Comparison of ENCODE assay signal across 2 cellular contexts in the genomic region with DNA sequence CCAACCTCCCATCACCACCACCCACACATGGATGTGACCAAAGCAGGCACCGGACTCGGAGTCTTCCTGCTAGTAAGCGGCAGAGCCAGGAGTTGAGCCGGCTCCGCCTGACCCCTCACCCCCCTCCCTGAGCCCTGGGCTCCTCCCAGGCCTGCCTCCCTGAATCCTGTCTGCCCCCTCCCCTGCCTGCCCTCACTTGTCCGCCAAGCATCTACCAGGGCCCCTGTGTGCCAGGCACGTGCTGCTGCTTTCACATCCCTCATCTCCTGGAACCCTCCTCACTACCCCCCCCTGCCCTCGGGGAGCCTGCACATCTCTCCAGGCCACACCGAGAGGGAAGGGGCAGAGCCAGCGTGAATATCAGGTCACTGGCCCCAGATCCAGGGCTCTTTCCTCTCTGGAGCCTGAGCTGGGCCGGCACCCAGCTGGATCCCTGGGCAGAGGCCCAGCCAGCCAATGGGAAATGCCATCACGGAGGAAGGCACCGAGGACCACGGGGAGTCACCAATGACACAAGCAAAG.
TF ChIP-seq lines count a peak whose summit lies in the region.

No MANE protein-coding gene starts in this region.

TF ChIP-seq in IMR-90, 13 proteins besides CTCF, POLR2A, EP300 and RAD21:
- no peak for TF ChIP-seq MAFK (IDR thresholded peaks at IDR 0.05; ENCODE audit: low read depth, low read length)
- no peak for TF ChIP-seq SMC3 (IDR thresholded peaks at IDR 0.05; ENCODE audit: low read depth, low read length)
- no peak for TF ChIP-seq RFX5 (IDR thresholded peaks at IDR 0.05; ENCODE audit: low read depth, low read length)
- TF ChIP-seq, protein P1, sequence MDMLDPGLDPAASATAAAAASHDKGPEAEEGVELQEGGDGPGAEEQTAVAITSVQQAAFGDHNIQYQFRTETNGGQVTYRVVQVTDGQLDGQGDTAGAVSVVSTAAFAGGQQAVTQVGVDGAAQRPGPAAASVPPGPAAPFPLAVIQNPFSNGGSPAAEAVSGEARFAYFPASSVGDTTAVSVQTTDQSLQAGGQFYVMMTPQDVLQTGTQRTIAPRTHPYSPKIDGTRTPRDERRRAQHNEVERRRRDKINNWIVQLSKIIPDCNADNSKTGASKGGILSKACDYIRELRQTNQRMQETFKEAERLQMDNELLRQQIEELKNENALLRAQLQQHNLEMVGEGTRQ (IDR thresholded peaks at IDR 0.05; ENCODE audit: low read depth, low read length): no peak
- TF ChIP-seq MXI1 (IDR thresholded peaks at IDR 0.05; ENCODE audit: borderline replicate concordance, low read depth, low read length): no peak
- no peak for TF ChIP-seq RCOR1 (IDR thresholded peaks at IDR 0.05; ENCODE audit: insufficient replicate concordance, low read length)
- TF ChIP-seq NFE2L2 (IDR thresholded peaks at IDR 0.05; ENCODE audit: low read depth, low read length): no peak
- no peak for TF ChIP-seq FOS (IDR thresholded peaks at IDR 0.05; ENCODE audit: low read depth, low read length)
- no peak for TF ChIP-seq MAZ (IDR thresholded peaks at IDR 0.05; ENCODE audit: borderline replicate concordance, low read depth, low read length)

TF ChIP-seq in H1, 55 proteins besides CTCF, POLR2A, EP300 and RAD21:
- TF ChIP-seq RXRA (IDR thresholded peaks at IDR 0.05; ENCODE audit: insufficient read depth, low read depth, low read length): no peak
- TF ChIP-seq, protein P2, sequence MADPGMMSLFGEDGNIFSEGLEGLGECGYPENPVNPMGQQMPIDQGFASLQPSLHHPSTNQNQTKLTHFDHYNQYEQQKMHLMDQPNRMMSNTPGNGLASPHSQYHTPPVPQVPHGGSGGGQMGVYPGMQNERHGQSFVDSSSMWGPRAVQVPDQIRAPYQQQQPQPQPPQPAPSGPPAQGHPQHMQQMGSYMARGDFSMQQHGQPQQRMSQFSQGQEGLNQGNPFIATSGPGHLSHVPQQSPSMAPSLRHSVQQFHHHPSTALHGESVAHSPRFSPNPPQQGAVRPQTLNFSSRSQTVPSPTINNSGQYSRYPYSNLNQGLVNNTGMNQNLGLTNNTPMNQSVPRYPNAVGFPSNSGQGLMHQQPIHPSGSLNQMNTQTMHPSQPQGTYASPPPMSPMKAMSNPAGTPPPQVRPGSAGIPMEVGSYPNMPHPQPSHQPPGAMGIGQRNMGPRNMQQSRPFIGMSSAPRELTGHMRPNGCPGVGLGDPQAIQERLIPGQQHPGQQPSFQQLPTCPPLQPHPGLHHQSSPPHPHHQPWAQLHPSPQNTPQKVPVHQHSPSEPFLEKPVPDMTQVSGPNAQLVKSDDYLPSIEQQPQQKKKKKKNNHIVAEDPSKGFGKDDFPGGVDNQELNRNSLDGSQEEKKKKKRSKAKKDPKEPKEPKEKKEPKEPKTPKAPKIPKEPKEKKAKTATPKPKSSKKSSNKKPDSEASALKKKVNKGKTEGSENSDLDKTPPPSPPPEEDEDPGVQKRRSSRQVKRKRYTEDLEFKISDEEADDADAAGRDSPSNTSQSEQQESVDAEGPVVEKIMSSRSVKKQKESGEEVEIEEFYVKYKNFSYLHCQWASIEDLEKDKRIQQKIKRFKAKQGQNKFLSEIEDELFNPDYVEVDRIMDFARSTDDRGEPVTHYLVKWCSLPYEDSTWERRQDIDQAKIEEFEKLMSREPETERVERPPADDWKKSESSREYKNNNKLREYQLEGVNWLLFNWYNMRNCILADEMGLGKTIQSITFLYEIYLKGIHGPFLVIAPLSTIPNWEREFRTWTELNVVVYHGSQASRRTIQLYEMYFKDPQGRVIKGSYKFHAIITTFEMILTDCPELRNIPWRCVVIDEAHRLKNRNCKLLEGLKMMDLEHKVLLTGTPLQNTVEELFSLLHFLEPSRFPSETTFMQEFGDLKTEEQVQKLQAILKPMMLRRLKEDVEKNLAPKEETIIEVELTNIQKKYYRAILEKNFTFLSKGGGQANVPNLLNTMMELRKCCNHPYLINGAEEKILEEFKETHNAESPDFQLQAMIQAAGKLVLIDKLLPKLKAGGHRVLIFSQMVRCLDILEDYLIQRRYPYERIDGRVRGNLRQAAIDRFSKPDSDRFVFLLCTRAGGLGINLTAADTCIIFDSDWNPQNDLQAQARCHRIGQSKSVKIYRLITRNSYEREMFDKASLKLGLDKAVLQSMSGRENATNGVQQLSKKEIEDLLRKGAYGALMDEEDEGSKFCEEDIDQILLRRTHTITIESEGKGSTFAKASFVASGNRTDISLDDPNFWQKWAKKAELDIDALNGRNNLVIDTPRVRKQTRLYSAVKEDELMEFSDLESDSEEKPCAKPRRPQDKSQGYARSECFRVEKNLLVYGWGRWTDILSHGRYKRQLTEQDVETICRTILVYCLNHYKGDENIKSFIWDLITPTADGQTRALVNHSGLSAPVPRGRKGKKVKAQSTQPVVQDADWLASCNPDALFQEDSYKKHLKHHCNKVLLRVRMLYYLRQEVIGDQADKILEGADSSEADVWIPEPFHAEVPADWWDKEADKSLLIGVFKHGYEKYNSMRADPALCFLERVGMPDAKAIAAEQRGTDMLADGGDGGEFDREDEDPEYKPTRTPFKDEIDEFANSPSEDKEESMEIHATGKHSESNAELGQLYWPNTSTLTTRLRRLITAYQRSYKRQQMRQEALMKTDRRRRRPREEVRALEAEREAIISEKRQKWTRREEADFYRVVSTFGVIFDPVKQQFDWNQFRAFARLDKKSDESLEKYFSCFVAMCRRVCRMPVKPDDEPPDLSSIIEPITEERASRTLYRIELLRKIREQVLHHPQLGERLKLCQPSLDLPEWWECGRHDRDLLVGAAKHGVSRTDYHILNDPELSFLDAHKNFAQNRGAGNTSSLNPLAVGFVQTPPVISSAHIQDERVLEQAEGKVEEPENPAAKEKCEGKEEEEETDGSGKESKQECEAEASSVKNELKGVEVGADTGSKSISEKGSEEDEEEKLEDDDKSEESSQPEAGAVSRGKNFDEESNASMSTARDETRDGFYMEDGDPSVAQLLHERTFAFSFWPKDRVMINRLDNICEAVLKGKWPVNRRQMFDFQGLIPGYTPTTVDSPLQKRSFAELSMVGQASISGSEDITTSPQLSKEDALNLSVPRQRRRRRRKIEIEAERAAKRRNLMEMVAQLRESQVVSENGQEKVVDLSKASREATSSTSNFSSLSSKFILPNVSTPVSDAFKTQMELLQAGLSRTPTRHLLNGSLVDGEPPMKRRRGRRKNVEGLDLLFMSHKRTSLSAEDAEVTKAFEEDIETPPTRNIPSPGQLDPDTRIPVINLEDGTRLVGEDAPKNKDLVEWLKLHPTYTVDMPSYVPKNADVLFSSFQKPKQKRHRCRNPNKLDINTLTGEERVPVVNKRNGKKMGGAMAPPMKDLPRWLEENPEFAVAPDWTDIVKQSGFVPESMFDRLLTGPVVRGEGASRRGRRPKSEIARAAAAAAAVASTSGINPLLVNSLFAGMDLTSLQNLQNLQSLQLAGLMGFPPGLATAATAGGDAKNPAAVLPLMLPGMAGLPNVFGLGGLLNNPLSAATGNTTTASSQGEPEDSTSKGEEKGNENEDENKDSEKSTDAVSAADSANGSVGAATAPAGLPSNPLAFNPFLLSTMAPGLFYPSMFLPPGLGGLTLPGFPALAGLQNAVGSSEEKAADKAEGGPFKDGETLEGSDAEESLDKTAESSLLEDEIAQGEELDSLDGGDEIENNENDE (IDR thresholded peaks at IDR 0.05; ENCODE audit: insufficient replicate concordance, low read length): no peak
- TF ChIP-seq CREB1 (IDR thresholded peaks at IDR 0.05): no peak
- TF ChIP-seq SIN3A (conservative IDR thresholded peaks at IDR 0.05 in 1 of 2, IDR thresholded peaks at IDR 0.05 in 1 of 2; ENCODE audit: low read depth in 1 of 2, low read length in 2 of 2): no peak
- no peak for TF ChIP-seq SP2 (IDR thresholded peaks at IDR 0.05; ENCODE audit: low read length)
- TF ChIP-seq SIX5 (IDR thresholded peaks at IDR 0.05; ENCODE audit: low read depth, low read length): no peak
